In the genomic region with DNA sequence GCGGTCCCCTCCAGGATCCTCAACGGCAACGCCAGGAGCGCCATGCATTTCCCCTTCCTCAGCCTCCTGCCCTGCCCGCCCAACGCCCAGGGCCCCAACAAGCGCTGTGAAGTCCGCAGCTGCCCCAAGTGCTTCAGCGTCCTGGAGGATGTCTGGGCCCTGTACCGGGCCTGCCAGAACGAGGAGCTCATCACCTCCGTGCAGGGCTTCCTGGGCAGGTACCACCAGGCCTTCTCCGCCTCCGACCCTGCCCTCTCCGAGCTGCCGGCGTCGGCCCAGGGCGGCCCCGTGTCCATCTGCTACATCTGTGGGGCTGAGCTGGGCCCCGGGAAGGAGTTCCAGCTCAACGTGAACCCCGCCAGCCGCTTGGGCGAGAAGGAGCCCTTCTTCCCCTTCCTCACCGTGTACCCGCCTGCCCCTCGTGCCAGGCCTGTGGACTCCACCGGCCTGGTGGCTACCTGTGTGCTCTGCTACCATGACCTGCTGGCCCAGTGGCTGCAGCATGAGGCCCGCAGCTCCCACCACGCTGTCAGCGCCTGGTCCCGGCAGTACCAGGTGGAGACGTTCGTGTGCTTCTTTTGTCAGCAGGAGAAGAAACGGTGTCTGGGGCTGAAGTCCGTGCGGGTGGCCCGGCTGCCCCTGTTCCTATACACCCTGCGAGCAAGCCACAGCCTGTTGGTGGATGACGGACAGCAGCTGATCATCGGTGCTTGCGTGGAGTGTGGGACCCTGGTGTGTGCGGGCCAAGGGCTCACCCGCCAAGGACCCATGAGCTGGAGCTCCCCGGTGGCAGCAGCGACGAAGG, we compare ENCODE assay signal across 14 cellular contexts. TPM values are rescaled to one million over a fixed set of nuclear protein-coding genes. Genes with fewer than 3 reads are reported as not detected.
DNase-seq lines count a peak whose midpoint lies in the region; ATAC-seq and TF ChIP-seq lines count a peak whose summit lies in the region.
"Had no signal": no experiment of that assay in that cellular context is flagged by ENCODE, and none has a peak within 500 bp of the region (broad histone marks: within the 10 kb centered on the region; RNA-seq: fewer than 3 reads in every experiment).

No MANE protein-coding gene starts in this region.

- 79 to 90% methylated on average over 25 to 45 of the region's 48 CpGs for WGBS in upper lobe of left lung, 2 donors

- TF ChIP-seq POLR2A in upper lobe of left lung (IDR thresholded peaks at IDR 0.05) = no peak

- TF ChIP-seq CTCF in cardiac muscle cell (IDR thresholded peaks at IDR 0.05; ENCODE audit: low read depth, low read length) = no peak
- no peak for TF ChIP-seq CTCF in cardiac fibroblast (IDR thresholded peaks at IDR 0.05; ENCODE audit: low read depth, low read length)
- no peak for TF ChIP-seq CTCF in upper lobe of left lung (IDR thresholded peaks at IDR 0.05)

- no peak for TF ChIP-seq EP300 in upper lobe of left lung (IDR thresholded peaks at IDR 0.05)

- no peak overlapping the region for H3K9ac ChIP-seq in mucosa of rectum (ENCODE audit: low read depth in 1 of 2, low read length in 2 of 2)

- H3K27me3 ChIP-seq in cardiac muscle cell (no peaks in the 10 kb centered on the region), mucosa of rectum (ENCODE audit: control insufficient read depth in 2 of 2, insufficient read depth in 2 of 2, low read length in 2 of 2) (peaks cover 17 to 41% of the 10 kb centered on the region in 2 donors), upper lobe of left lung (peaks cover 0 to 13% (median 4%) of the 10 kb centered on the region in 4 donors)

- H3K27ac ChIP-seq in cardiac muscle cell = no peak overlapping the region
- H3K27ac ChIP-seq in mucosa of rectum (ENCODE audit: low read depth in 2 of 2, low read length in 2 of 2) = no peak overlapping the region
- peak overlapping the region; percentile 5 to 54 (median 48) for H3K27ac ChIP-seq in upper lobe of left lung
- H3K27ac ChIP-seq in substantia nigra (ENCODE audit: low read depth, low read length, poor library complexity, severe bottlenecking) = no peak overlapping the region
- H3K27ac ChIP-seq: C4-2B had no signal

- H3K9me3 ChIP-seq in cardiac muscle cell (ENCODE audit: low read depth) (no peaks in the 10 kb centered on the region), mucosa of rectum (ENCODE audit: control insufficient read depth in 2 of 2, low read length in 2 of 2) (no peaks in the 10 kb centered on the region), upper lobe of left lung (no peaks in the 10 kb centered on the region)

- ATAC-seq in left cardiac atrium = no peak
- peak in 1 of 2 donors; percentile 4 for ATAC-seq in upper lobe of left lung (ENCODE audit: low FRiP score in 2 of 2)
- ATAC-seq in GM21528 (IDR thresholded peaks at IDR 0.05; ENCODE audit: low FRiP score, unreplicated experiment) = no peak
- ATAC-seq: GM12878 had no signal

- H3K4me1 ChIP-seq in cardiac muscle cell (ENCODE audit: low read depth) (peaks cover 44% of the 10 kb centered on the region), mucosa of rectum (ENCODE audit: control insufficient read depth in 2 of 2, insufficient read depth in 2 of 2, low read length in 2 of 2) (peaks cover 2 to 17% of the 10 kb centered on the region in 2 donors), upper lobe of left lung (peaks cover 44 to 94% (median 68%) of the 10 kb centered on the region in 4 donors)

- peak overlapping the region; percentile 23 for H3K4me3 ChIP-seq in cardiac muscle cell
- H3K4me3 ChIP-seq in cardiac fibroblast (replicated peaks in 1 of 2; ENCODE audit: low read depth in 2 of 2, low read length in 2 of 2) = peak overlapping the region; percentile 7 to 47
- peak overlapping the region; percentile 23 to 44 for H3K4me3 ChIP-seq in mucosa of rectum (ENCODE audit: low read length in 2 of 2)
- peak overlapping the region in 3 of 4 donors; percentile 16 to 58 (median 28) for H3K4me3 ChIP-seq in upper lobe of left lung
- H3K4me3 ChIP-seq: GM12878 had no signal

- DNase-seq in cardiac muscle cell (ENCODE audit: low read depth in 1 of 2, low spot score in 1 of 2) (no peak), left cardiac atrium (no peak), cardiac fibroblast (ENCODE audit: low read depth in 2 of 2) (no peak), upper lobe of left lung (peak in 1 of 2 donors; percentile 79), activated gamma-delta T cell (lab: John Stamatoyannopoulos, UW) (no peak), substantia nigra (lab: John Stamatoyannopoulos, UW) (no peak)
- DNase-seq: activated CD8-positive, alpha-beta memory T cell treated with anti-CD3 and anti-CD28 coated beads, Interleukin-2, amount 50 U/mL, for 4 hours; effector memory CD4-positive, alpha-beta T cell; stimulated activated CD4-positive, alpha-beta T cell treated with anti-CD3 and anti-CD28 coated beads, Interleukin-4, amount 100 ng/mL, for 24 hours had no signal

- intact Hi-C loops in left cardiac atrium (cut with DNase I) = loop anchor here in 1 of 2 donors (5.0 kb wide), 2 partner anchors 44 to 61 kb away; no protein-coding TSS in a partner anchor

- H3K36me3 ChIP-seq in cardiac muscle cell = no peaks in the 10 kb centered on the region
- H3K36me3 ChIP-seq in mucosa of rectum (ENCODE audit: control insufficient read depth in 2 of 2, insufficient read depth in 2 of 2, low read length in 2 of 2) = no peaks in the 10 kb centered on the region
- no peaks in the 10 kb centered on the region for H3K36me3 ChIP-seq in upper lobe of left lung

RNA-seq across cellular contexts. Expression of gene CIBAR2, which starts 58.9 kb away (rescaled TPM):
- total RNA-seq in cardiac muscle cell (not detected in 2 replicates), left cardiac atrium (not detected), upper lobe of left lung (10 to 100 TPM in 3 of 6 donors, 1 to 10 TPM in 2, under 1 TPM in 1; 0.40 to 35.6 (median 9.9) TPM)
- polyA plus RNA-seq in cardiac muscle cell = not detected in 2 replicates
- total RNA-seq: GM12878, lower leg skin had no signal

Comparison
In these comparisons a context has a peak if more than half of its experiments do, and no peak if none do; other contexts are left out.
1. H3K27ac ChIP-seq: peak in upper lobe of left lung (4 of 4); none in cardiac muscle cell (single experiment), mucosa of rectum (0 of 2) and substantia nigra (single experiment).
2. Peak in every context shown above with its lines, with median percentiles within 50 percentile points of each other: H3K4me3 ChIP-seq.